1 cellular context compared by ENCODE assay signal in the genomic region with DNA sequence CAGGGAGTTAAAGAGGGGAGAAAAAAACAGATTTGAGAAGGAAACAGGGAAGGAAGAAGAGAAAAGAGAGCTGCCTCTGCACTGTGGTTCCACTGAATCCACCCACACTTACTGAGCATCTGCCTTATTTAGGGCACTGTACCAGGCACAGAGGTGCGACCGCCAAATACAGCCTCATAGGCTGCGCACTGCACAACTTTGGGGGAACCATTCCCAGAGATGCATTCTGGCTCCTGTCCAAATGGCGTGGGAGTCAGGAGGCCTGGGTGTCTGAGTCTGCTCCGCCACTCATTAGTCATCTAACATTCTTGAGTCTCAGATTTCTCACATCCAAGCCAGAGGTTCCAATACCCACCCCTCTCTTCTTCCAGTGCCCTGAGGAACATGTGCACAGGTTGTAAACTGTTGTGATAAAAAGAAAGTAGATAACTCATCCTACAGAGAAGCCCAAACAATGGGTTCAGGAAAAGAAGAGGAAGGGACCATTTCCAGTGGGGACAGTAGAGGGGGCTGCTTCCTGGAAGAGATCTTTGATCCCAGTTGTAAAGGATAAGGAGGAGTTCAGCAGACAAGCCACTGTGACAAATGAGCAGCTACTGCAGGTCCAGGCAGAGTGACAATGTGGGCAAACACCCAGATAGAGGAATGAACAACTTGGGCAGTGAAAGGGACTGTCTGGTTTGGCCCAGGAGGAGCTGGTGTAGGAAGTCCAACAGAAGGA.
A peak's percentile ranks its signal among the peaks of the same experiment; 100 is the strongest.
TF ChIP-seq lines count a peak whose summit lies in the region.

No MANE protein-coding gene starts in this region.

TF ChIP-seq in A549, 52 proteins besides CTCF, POLR2A, EP300 and RAD21 (continued from another document):
- TF ChIP-seq MAX (IDR thresholded peaks at IDR 0.05) (peak; percentile 94), EHMT2 (IDR thresholded peaks at IDR 0.05; ENCODE audit: low read depth) (no peak), GATA3 (IDR thresholded peaks at IDR 0.05; ENCODE audit: borderline replicate concordance) (peak; percentile 94), MAZ (IDR thresholded peaks at IDR 0.05; ENCODE audit: borderline replicate concordance, low read depth, low read length) (no peak), MYC (IDR thresholded peaks at IDR 0.05; ENCODE audit: borderline replicate concordance, low read length) (peak; percentile 87), FOXS1 (CRISPR knock-in tag; IDR thresholded peaks at IDR 0.05) (0 out of 2 replicates have a peak, but pooled peaks have one; percentile 56), HEYL (CRISPR knock-in tag; IDR thresholded peaks at IDR 0.05) (peak; percentile 85), ZC3H11A (IDR thresholded peaks at IDR 0.05) (no peak; the same call in 1 of the 2 replicates), PHF8 (IDR thresholded peaks at IDR 0.05; ENCODE audit: borderline replicate concordance, low read depth) (no peak), POLR2AphosphoS2 (conservative IDR thresholded peaks at IDR 0.05; ENCODE audit: low read length) (no peak), HOXB13 (CRISPR knock-in tag; IDR thresholded peaks at IDR 0.05; ENCODE audit: low read depth) (peak; percentile 11; the same call in 1 of the 2 replicates), BHLHE40 (IDR thresholded peaks at IDR 0.05; ENCODE audit: low read depth, low read length) (0 out of 2 replicates have a peak, but pooled peaks have one; percentile 37), HDAC2 (IDR thresholded peaks at IDR 0.05) (no peak), HOXB5 (CRISPR knock-in tag; IDR thresholded peaks at IDR 0.05) (peak; percentile 77; the same call in 1 of the 2 replicates), RFX5 (IDR thresholded peaks at IDR 0.05) (no peak), EHF (CRISPR knock-in tag; IDR thresholded peaks at IDR 0.05) (peak; percentile 91), RCOR1 (IDR thresholded peaks at IDR 0.05; ENCODE audit: low read depth, low read length) (no peak), ESRRA (IDR thresholded peaks at IDR 0.05; ENCODE audit: borderline replicate concordance, low read length) (no peak), ELK1 (IDR thresholded peaks at IDR 0.05; ENCODE audit: low read depth, low read length) (no peak), FOSL2 (IDR thresholded peaks at IDR 0.05) (peak; percentile 91), FOSL2 (CRISPR knock-in tag; IDR thresholded peaks at IDR 0.05) (peak; percentile 97), CHD4 (IDR thresholded peaks at IDR 0.05; ENCODE audit: borderline replicate concordance) (no peak), JUNB (IDR thresholded peaks at IDR 0.05) (peak; percentile 89), TP53 (CRISPR knock-in tag; IDR thresholded peaks at IDR 0.05) (peak; percentile 83; the same call in 1 of the 2 replicates), SMC3 (IDR thresholded peaks at IDR 0.05) (peak; percentile 43; the same call in 2 of the 3 replicates), FOSB (CRISPR knock-in tag; IDR thresholded peaks at IDR 0.05) (peak; percentile 70), SREBF2 (IDR thresholded peaks at IDR 0.05) (no peak), KDM5A (IDR thresholded peaks at IDR 0.05) (no peak), RNF2 (IDR thresholded peaks at IDR 0.05; ENCODE audit: borderline replicate concordance, low read depth) (no peak), NR3C1 (IDR thresholded peaks at IDR 0.05) (no peak), RARB (CRISPR knock-in tag; IDR thresholded peaks at IDR 0.05) (peak; percentile 26), HOXA7 (CRISPR knock-in tag; IDR thresholded peaks at IDR 0.05) (peak; percentile 84), NFE2L2 (conservative IDR thresholded peaks at IDR 0.05; ENCODE audit: low read length) (no peak), CHD2 (IDR thresholded peaks at IDR 0.05; ENCODE audit: low read length, partially characterized antibody) (no peak), ZFP36 (IDR thresholded peaks at IDR 0.05; ENCODE audit: borderline replicate concordance, partially characterized antibody) (no peak), CBX2 (IDR thresholded peaks at IDR 0.05; ENCODE audit: borderline replicate concordance, low read depth) (no peak), CEBPB (IDR thresholded peaks at IDR 0.05) (peak in 1 of 2 experiments; percentile 75; a peak in 2 of 4 replicates), MAFK (IDR thresholded peaks at IDR 0.05; ENCODE audit: partially characterized antibody) (no peak)
- TF ChIP-seq, protein P1, sequence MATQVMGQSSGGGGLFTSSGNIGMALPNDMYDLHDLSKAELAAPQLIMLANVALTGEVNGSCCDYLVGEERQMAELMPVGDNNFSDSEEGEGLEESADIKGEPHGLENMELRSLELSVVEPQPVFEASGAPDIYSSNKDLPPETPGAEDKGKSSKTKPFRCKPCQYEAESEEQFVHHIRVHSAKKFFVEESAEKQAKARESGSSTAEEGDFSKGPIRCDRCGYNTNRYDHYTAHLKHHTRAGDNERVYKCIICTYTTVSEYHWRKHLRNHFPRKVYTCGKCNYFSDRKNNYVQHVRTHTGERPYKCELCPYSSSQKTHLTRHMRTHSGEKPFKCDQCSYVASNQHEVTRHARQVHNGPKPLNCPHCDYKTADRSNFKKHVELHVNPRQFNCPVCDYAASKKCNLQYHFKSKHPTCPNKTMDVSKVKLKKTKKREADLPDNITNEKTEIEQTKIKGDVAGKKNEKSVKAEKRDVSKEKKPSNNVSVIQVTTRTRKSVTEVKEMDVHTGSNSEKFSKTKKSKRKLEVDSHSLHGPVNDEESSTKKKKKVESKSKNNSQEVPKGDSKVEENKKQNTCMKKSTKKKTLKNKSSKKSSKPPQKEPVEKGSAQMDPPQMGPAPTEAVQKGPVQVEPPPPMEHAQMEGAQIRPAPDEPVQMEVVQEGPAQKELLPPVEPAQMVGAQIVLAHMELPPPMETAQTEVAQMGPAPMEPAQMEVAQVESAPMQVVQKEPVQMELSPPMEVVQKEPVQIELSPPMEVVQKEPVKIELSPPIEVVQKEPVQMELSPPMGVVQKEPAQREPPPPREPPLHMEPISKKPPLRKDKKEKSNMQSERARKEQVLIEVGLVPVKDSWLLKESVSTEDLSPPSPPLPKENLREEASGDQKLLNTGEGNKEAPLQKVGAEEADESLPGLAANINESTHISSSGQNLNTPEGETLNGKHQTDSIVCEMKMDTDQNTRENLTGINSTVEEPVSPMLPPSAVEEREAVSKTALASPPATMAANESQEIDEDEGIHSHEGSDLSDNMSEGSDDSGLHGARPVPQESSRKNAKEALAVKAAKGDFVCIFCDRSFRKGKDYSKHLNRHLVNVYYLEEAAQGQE (IDR thresholded peaks at IDR 0.05) = no peak
- TF ChIP-seq, protein P2, sequence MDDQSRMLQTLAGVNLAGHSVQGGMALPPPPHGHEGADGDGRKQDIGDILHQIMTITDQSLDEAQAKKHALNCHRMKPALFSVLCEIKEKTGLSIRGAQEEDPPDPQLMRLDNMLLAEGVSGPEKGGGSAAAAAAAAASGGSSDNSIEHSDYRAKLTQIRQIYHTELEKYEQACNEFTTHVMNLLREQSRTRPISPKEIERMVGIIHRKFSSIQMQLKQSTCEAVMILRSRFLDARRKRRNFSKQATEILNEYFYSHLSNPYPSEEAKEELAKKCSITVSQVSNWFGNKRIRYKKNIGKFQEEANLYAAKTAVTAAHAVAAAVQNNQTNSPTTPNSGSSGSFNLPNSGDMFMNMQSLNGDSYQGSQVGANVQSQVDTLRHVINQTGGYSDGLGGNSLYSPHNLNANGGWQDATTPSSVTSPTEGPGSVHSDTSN (IDR thresholded peaks at IDR 0.05) = peak; percentile 83
- TF ChIP-seq, protein P3, sequence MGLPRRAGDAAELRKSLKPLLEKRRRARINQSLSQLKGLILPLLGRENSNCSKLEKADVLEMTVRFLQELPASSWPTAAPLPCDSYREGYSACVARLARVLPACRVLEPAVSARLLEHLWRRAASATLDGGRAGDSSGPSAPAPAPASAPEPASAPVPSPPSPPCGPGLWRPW (IDR thresholded peaks at IDR 0.05) = no peak
TF ChIP-seq in A549: peak in this region for 24.
